ENCODE assay signal across 8 cellular contexts in the genomic region with DNA sequence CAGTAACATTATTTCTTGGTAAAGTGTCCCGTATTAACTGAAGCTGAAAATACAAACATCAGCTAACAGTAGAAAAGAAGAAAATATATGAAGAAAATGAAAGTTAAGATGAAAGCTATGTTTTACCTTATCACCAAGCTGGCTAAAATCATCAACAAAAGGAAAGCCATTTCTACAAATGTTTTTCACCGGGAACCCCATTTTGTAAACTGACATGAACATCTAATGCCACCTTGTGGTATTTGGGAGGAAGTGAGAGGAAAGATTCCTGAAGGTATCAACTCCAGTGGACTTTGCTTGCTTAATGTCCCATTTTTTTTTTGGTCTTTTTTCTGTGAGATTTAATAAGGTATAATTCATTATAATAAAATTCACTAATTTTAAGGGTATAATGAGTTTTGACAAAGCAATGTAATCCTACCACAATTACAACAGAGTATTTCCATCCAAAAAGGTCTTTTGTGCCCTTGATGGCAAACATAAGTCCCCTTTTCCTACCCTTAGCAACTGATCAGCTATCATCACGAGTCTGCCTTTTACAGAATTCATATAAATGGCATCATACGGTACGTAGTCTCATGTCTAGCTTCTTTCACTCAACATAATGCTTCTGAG. TPM values are rescaled to one million over a fixed set of nuclear protein-coding genes. Genes with fewer than 3 reads are reported as not detected.
A peak's percentile ranks its signal among the peaks of the same experiment; 100 is the strongest.
DNase-seq lines count a peak whose midpoint lies in the region; ATAC-seq and TF ChIP-seq lines count a peak whose summit lies in the region.

No MANE protein-coding gene starts in this region.

- peak overlapping the region; percentile 68 for H3K27ac Mint-ChIP-seq in activated CD8-positive, alpha-beta T cell treated with anti-CD3 and anti-CD28 coated beads for 36 hours

- no peaks in the 10 kb centered on the region for H3K27me3 Mint-ChIP-seq in activated CD8-positive, alpha-beta T cell treated with anti-CD3 and anti-CD28 coated beads for 36 hours

- H3K27me3 ChIP-seq in right cardiac atrium (ENCODE audit: control insufficient read depth, insufficient read depth) (no peaks in the 10 kb centered on the region), skeletal muscle tissue (ENCODE audit: control insufficient read depth in 3 of 3, insufficient read depth in 3 of 3, low read length in 3 of 3) (no peaks in the 10 kb centered on the region)

- H3K4me1 Mint-ChIP-seq in activated CD8-positive, alpha-beta T cell treated with anti-CD3 and anti-CD28 coated beads for 36 hours (ENCODE audit: low read depth), result peaks cover 23% of the 10 kb centered on the region

- CTCF ChIA-PET in AG04449 (lab: Yijun Ruan, JAX), result interaction anchor here (0.7 to 15.7 kb wide), 33 partner anchors 9 to 1963 kb away, joined by 3 to 447 read pairs (median 4); a partner anchor contains a TSS
- CTCF ChIA-PET in activated CD8-positive, alpha-beta T cell treated with anti-CD3 and anti-CD28 coated beads for 36 hours (lab: Charles Lee), result interaction anchor here (0.7 to 4.5 kb wide), 13 partner anchors 12 to 94 kb away, joined by 3 to 22 read pairs (median 3); no protein-coding TSS in a partner anchor

- POLR2A ChIA-PET in AG04449 (lab: Yijun Ruan, JAX), result no interaction called here
- POLR2A ChIA-PET in activated CD8-positive, alpha-beta T cell treated with anti-CD3 and anti-CD28 coated beads for 36 hours (lab: Charles Lee), result interaction anchor here (0.6 to 0.7 kb wide), 2 partner anchors 13 to 56 kb away, joined by 4 to 5 read pairs; no protein-coding TSS in a partner anchor

- no peaks in the 10 kb centered on the region for H3K9me3 Mint-ChIP-seq in activated CD8-positive, alpha-beta T cell treated with anti-CD3 and anti-CD28 coated beads for 36 hours

- TF ChIP-seq CTCF in AG04449 (IDR thresholded peaks at IDR 0.05; ENCODE audit: insufficient read depth, low read length, missing control alignments), result peak; percentile 51
- TF ChIP-seq CTCF in activated CD8-positive, alpha-beta T cell treated with anti-CD3 and anti-CD28 coated beads for 36 hours (IDR thresholded peaks at IDR 0.05), result peak; percentile 73

- H3K36me3 ChIP-seq in skeletal muscle tissue (ENCODE audit: control insufficient read depth in 3 of 3, insufficient read depth in 3 of 3, low read length in 3 of 3), result peaks cover 13 to 25% (median 23%) of the 10 kb centered on the region in 3 donors

- no peak overlapping the region for H3K27ac ChIP-seq in right cardiac atrium (ENCODE audit: low read length)
- H3K27ac ChIP-seq in skeletal muscle tissue (ENCODE audit: low read depth, low read length), result peak overlapping the region; percentile 25

- no peak for ATAC-seq in activated CD8-positive, alpha-beta T cell treated with anti-CD3 and anti-CD28 coated beads for 36 hours
- peak; percentile 40 to 55 for ATAC-seq in right cardiac atrium
- ATAC-seq in HG03175 (IDR thresholded peaks at IDR 0.05; ENCODE audit: unreplicated experiment), result no peak

- peak overlapping the region in 1 of 3 donors; percentile 34 for H3K9ac ChIP-seq in skeletal muscle tissue (ENCODE audit: low read depth in 1 of 3, low read length in 3 of 3)

- H3K9me3 ChIP-seq in right cardiac atrium (ENCODE audit: control insufficient read depth, low read length), result no peaks in the 10 kb centered on the region
- H3K9me3 ChIP-seq in skeletal muscle tissue (ENCODE audit: control insufficient read depth in 3 of 3, low read length in 3 of 3), result no peaks in the 10 kb centered on the region

- no peak overlapping the region for H3K4me3 Mint-ChIP-seq in activated CD8-positive, alpha-beta T cell treated with anti-CD3 and anti-CD28 coated beads for 36 hours

- DNase-seq in AG04449 (ENCODE audit: low read depth, low spot score) (no peak), GM03348 (ENCODE audit: low spot score) (peak; percentile 67), NCI-H2107 (lab: John Stamatoyannopoulos, UW) (peak; percentile 12), right cardiac atrium (no peak), GM19238 (ENCODE audit: insufficient read length, low spot score) (no peak)
- DNase-seq in activated CD8-positive, alpha-beta T cell treated with anti-CD3 and anti-CD28 coated beads for 36 hours, result no peak

- no peaks in the 10 kb centered on the region for H3K4me1 ChIP-seq in right cardiac atrium (ENCODE audit: control insufficient read depth, insufficient read depth, low read length)
- H3K4me1 ChIP-seq in skeletal muscle tissue (ENCODE audit: control insufficient read depth in 3 of 3, insufficient read depth in 3 of 3, low read length in 3 of 3), result peaks cover 2 to 15% (median 10%) of the 10 kb centered on the region in 3 donors

- H3K4me3 ChIP-seq in AG04449 (ENCODE audit: low read depth, low read length), result no peak overlapping the region
- H3K4me3 ChIP-seq in right cardiac atrium (ENCODE audit: low read length), result peak overlapping the region; percentile 39
- H3K4me3 ChIP-seq in skeletal muscle tissue (ENCODE audit: low read length in 3 of 3), result peak overlapping the region in 1 of 3 donors; percentile 43

- intact Hi-C loops in activated CD8-positive, alpha-beta T cell treated with anti-CD3 and anti-CD28 coated beads for 36 hours (cut with micrococcal nuclease), result no loop called here
- intact Hi-C loops in right cardiac atrium (cut with DNase I), result loop anchor here (5.0 kb wide), 2 partner anchors 89 to 94 kb away; no protein-coding TSS in a partner anchor

- peaks cover 32% of the 10 kb centered on the region for H3K36me3 Mint-ChIP-seq in activated CD8-positive, alpha-beta T cell treated with anti-CD3 and anti-CD28 coated beads for 36 hours (ENCODE audit: low read depth)

- 43% methylated on average over 5 of the region's 5 CpGs for whole genome bisulfite sequencing in right cardiac atrium

RNA-seq across cellular contexts. Expression of a gene that starts 7.7 kb away (rescaled TPM):
- total RNA-seq in activated CD8-positive, alpha-beta T cell treated with anti-CD3 and anti-CD28 coated beads for 36 hours, result 100 to 1,000 TPM; 135 to 148 TPM
- total RNA-seq in right cardiac atrium (100 to 1,000 TPM; 209 to 255 (median 239) TPM), skeletal muscle tissue (163 TPM)
- polyA plus RNA-seq in right cardiac atrium, result 311 TPM

RNA-seq across cellular contexts. Expression of a gene that starts 34.4 kb away (rescaled TPM):
- total RNA-seq in activated CD8-positive, alpha-beta T cell treated with anti-CD3 and anti-CD28 coated beads for 36 hours, result 10 to 100 TPM; 21.4 to 24.1 TPM
- 10 to 100 TPM; 12.9 to 15.1 (median 14.3) TPM for total RNA-seq in right cardiac atrium
- polyA plus RNA-seq in right cardiac atrium, result 10.3 TPM
- 8.9 TPM for total RNA-seq in skeletal muscle tissue

Comparison
In these comparisons a context has a peak if more than half of its experiments do, and no peak if none do; other contexts are left out.
1. DNase-seq: peak in GM03348 (single experiment) and NCI-H2107 (single experiment); none in AG04449 (single experiment), activated CD8-positive, alpha-beta T cell treated with anti-CD3 and anti-CD28 coated beads for 36 hours (single experiment), right cardiac atrium (0 of 3) and GM19238 (single experiment).
2. ATAC-seq: peak in right cardiac atrium (2 of 2); none in activated CD8-positive, alpha-beta T cell treated with anti-CD3 and anti-CD28 coated beads for 36 hours (single experiment) and HG03175 (single experiment).